ENCODE assay signal across 17 cellular contexts in the genomic region with DNA sequence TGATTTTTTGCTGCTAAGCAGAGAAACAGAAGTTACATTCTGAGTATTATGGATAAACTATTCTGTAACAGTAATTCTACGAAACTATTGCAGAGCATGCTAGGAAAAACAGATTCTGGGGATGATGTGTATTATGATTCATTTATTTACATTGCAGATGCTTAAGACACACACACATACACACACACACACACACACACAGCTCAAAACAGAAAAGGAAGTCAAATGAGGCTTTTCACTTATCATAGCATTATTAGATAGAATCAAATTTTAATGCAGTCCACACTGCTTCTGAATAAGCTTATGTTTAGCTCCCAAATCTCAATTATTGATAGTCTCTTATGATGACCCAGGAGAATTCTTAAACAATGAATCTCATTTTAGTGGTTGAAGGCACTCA.
A peak's percentile ranks its signal among the peaks of the same experiment; 100 is the strongest.
DNase-seq lines count a peak whose midpoint lies in the region; ATAC-seq, FAIRE-seq and TF ChIP-seq lines count a peak whose summit lies in the region.
"Had no signal": no experiment of that assay in that cellular context is flagged by ENCODE, and none has a peak within 500 bp of the region (broad histone marks: within the 10 kb centered on the region; RNA-seq: fewer than 3 reads in every experiment).

No MANE protein-coding gene starts in this region.

- H3K4me1 Mint-ChIP-seq in astrocyte (ENCODE audit: low read depth, unreplicated experiment) = no peaks in the 10 kb centered on the region
- H3K4me1 Mint-ChIP-seq in activated CD8-positive, alpha-beta T cell treated with anti-CD3 and anti-CD28 coated beads, Interleukin-2, amount 10 ng/mL, durations not matched to agents 7 days and 5 days (ENCODE audit: low read depth) = no peaks in the 10 kb centered on the region
- H3K4me1 Mint-ChIP-seq: activated naive CD4-positive, alpha-beta T cell treated with anti-CD3 and anti-CD28 coated beads, Interleukin-2, amount 10 ng/mL, durations not matched to agents 7 days and 5 days; neural crest cell had no signal

- H3K79me2 ChIP-seq in astrocyte (ENCODE audit: insufficient read depth, low read length) = no peaks in the 10 kb centered on the region

- H3K27me3 Mint-ChIP-seq in astrocyte (ENCODE audit: low read depth, unreplicated experiment) = no peaks in the 10 kb centered on the region
- no peaks in the 10 kb centered on the region for H3K27me3 Mint-ChIP-seq in activated CD8-positive, alpha-beta T cell treated with anti-CD3 and anti-CD28 coated beads, Interleukin-2, amount 10 ng/mL, durations not matched to agents 7 days and 5 days (ENCODE audit: low read depth)
- H3K27me3 Mint-ChIP-seq: activated naive CD4-positive, alpha-beta T cell treated with anti-CD3 and anti-CD28 coated beads, Interleukin-2, amount 10 ng/mL, durations not matched to agents 7 days and 5 days had no signal

- no peaks in the 10 kb centered on the region for H4K20me1 ChIP-seq in astrocyte (ENCODE audit: insufficient read depth, low read length)

- CTCF ChIA-PET in HEK293 (lab: Yijun Ruan, JAX) = no interaction called here
- CTCF ChIA-PET in activated CD8-positive, alpha-beta T cell treated with anti-CD3 and anti-CD28 coated beads, Interleukin-2, amount 10 ng/mL, durations not matched to agents 7 days and 5 days (lab: Charles Lee) = no interaction called here

- H3K27ac Mint-ChIP-seq in astrocyte (ENCODE audit: unreplicated experiment) = no peak overlapping the region
- no peak overlapping the region for H3K27ac Mint-ChIP-seq in activated CD8-positive, alpha-beta T cell treated with anti-CD3 and anti-CD28 coated beads, Interleukin-2, amount 10 ng/mL, durations not matched to agents 7 days and 5 days
- H3K27ac Mint-ChIP-seq: activated naive CD4-positive, alpha-beta T cell treated with anti-CD3 and anti-CD28 coated beads, Interleukin-2, amount 10 ng/mL, durations not matched to agents 7 days and 5 days had no signal

- DNase-seq in AG08395 (ENCODE audit: low spot score) (peak; percentile 8), astrocyte (ENCODE audit: low read depth) (peak; percentile 63), fibroblast of the conjunctiva (ENCODE audit: low read depth) (peak; percentile 28), COR-L47 (lab: John Stamatoyannopoulos, UW) (no peak), GF-D8 (lab: John Stamatoyannopoulos, UW) (no peak), HTR-8/SVneo (ENCODE audit: insufficient read length, low spot score) (no peak)
- DNase-seq in activated CD8-positive, alpha-beta T cell treated with anti-CD3 and anti-CD28 coated beads, Interleukin-2, amount 10 ng/mL, durations not matched to agents 7 days and 5 days = no peak
- DNase-seq: activated CD4-positive, alpha-beta T cell treated with anti-CD3 and anti-CD28 coated beads, Interleukin-2, amount 50 U/mL, for 1 hour; activated naive CD4-positive, alpha-beta T cell treated with anti-CD3 and anti-CD28 coated beads, Interleukin-2, amount 10 ng/mL, durations not matched to agents 7 days and 5 days; effector memory CD4-positive, alpha-beta T cell; heart left ventricle; NCI-H1930; NCI-H524 treated with DMSO at 0.1 percent for 48 hours had no signal

- H3K9me3 Mint-ChIP-seq in astrocyte (ENCODE audit: unreplicated experiment) = no peaks in the 10 kb centered on the region
- H3K9me3 Mint-ChIP-seq in activated CD8-positive, alpha-beta T cell treated with anti-CD3 and anti-CD28 coated beads, Interleukin-2, amount 10 ng/mL, durations not matched to agents 7 days and 5 days (ENCODE audit: insufficient read depth) = no peaks in the 10 kb centered on the region
- H3K9me3 Mint-ChIP-seq: activated naive CD4-positive, alpha-beta T cell treated with anti-CD3 and anti-CD28 coated beads, Interleukin-2, amount 10 ng/mL, durations not matched to agents 7 days and 5 days; neural crest cell had no signal

- no peak overlapping the region for H3K9ac ChIP-seq in astrocyte (ENCODE audit: low read length)

- H3K36me3 ChIP-seq in HEK293 (ENCODE audit: control insufficient read depth in 2 of 2, insufficient read depth in 1 of 2, low read length in 2 of 2) (no peaks in the 10 kb centered on the region), astrocyte (ENCODE audit: insufficient read depth, low read length) (no peaks in the 10 kb centered on the region)
- H3K36me3 ChIP-seq: heart left ventricle, vagina had no signal

- TF ChIP-seq CTCF in HEK293 (tag by site-specific recombination; IDR thresholded peaks at IDR 0.05) (no peak), astrocyte (IDR thresholded peaks at IDR 0.05; ENCODE audit: insufficient read depth, low read depth, low read length) (no peak)

- no peaks in the 10 kb centered on the region for H3K36me3 Mint-ChIP-seq in astrocyte (ENCODE audit: low read depth, unreplicated experiment)
- no peaks in the 10 kb centered on the region for H3K36me3 Mint-ChIP-seq in activated CD8-positive, alpha-beta T cell treated with anti-CD3 and anti-CD28 coated beads, Interleukin-2, amount 10 ng/mL, durations not matched to agents 7 days and 5 days (ENCODE audit: low read depth)
- H3K36me3 Mint-ChIP-seq: activated naive CD4-positive, alpha-beta T cell treated with anti-CD3 and anti-CD28 coated beads, Interleukin-2, amount 10 ng/mL, durations not matched to agents 7 days and 5 days had no signal

- no peak overlapping the region for H3K27ac ChIP-seq in HEK293 (ENCODE audit: extremely low read depth, low read depth, low read length)
- no peak overlapping the region for H3K27ac ChIP-seq in astrocyte (ENCODE audit: low read depth, low read length)
- H3K27ac ChIP-seq: heart left ventricle, vagina had no signal

- H3K4me2 ChIP-seq in astrocyte (ENCODE audit: low read length) = no peak overlapping the region

- H3K27me3 ChIP-seq in astrocyte (ENCODE audit: insufficient read depth, low read length) = no peaks in the 10 kb centered on the region
- H3K27me3 ChIP-seq: heart left ventricle, vagina had no signal

- peak; percentile 9 for FAIRE-seq in astrocyte (lab: Jason Lieb, UNC)
- no peak for FAIRE-seq in HTR-8/SVneo (lab: Jason Lieb, UNC)
- FAIRE-seq: islet of Langerhans had no signal

- no peak overlapping the region for H3K4me3 Mint-ChIP-seq in astrocyte (ENCODE audit: unreplicated experiment)
- no peak overlapping the region for H3K4me3 Mint-ChIP-seq in activated CD8-positive, alpha-beta T cell treated with anti-CD3 and anti-CD28 coated beads, Interleukin-2, amount 10 ng/mL, durations not matched to agents 7 days and 5 days
- H3K4me3 Mint-ChIP-seq: activated naive CD4-positive, alpha-beta T cell treated with anti-CD3 and anti-CD28 coated beads, Interleukin-2, amount 10 ng/mL, durations not matched to agents 7 days and 5 days; neural crest cell had no signal

- ATAC-seq in activated CD8-positive, alpha-beta T cell treated with anti-CD3 and anti-CD28 coated beads, Interleukin-2, amount 10 ng/mL, durations not matched to agents 7 days and 5 days = no peak
- ATAC-seq: heart left ventricle had no signal

- H3K4me3 ChIP-seq in HEK293 (ENCODE audit: low read depth, low read length) = no peak overlapping the region
- H3K4me3 ChIP-seq in astrocyte (ENCODE audit: insufficient read depth, low read depth, low read length) = no peak overlapping the region
- H3K4me3 ChIP-seq: heart left ventricle, vagina had no signal

- H3K4me1 ChIP-seq in HEK293 (ENCODE audit: control insufficient read depth, insufficient read depth, low read length) (no peaks in the 10 kb centered on the region), astrocyte (ENCODE audit: insufficient read depth, low read length) (no peaks in the 10 kb centered on the region)
- H3K4me1 ChIP-seq: heart left ventricle, vagina had no signal

- H3K9me3 ChIP-seq in HEK293 (ENCODE audit: control insufficient read depth, insufficient read depth, low read depth, low read length) (no peaks in the 10 kb centered on the region), astrocyte (ENCODE audit: insufficient read depth, low read depth, low read length) (no peaks in the 10 kb centered on the region)
- H3K9me3 ChIP-seq: heart left ventricle, vagina had no signal

- H2AFZ ChIP-seq in astrocyte (ENCODE audit: low read depth, low read length) = no peak overlapping the region

- POLR2A ChIA-PET in HEK293 (lab: Yijun Ruan, JAX) = no interaction called here
- POLR2A ChIA-PET in activated CD8-positive, alpha-beta T cell treated with anti-CD3 and anti-CD28 coated beads, Interleukin-2, amount 10 ng/mL, durations not matched to agents 7 days and 5 days (lab: Charles Lee) = no interaction called here

TF ChIP-seq in HEK293, 187 proteins besides CTCF, POLR2A, EP300 and RAD21:
- TF ChIP-seq ZNF24 (tag by site-specific recombination; IDR thresholded peaks at IDR 0.05) (no peak), ZBTB20 (tag by site-specific recombination; IDR thresholded peaks at IDR 0.05) (peak; percentile 39; the same call in 1 of the 2 replicates), ZNF394 (tag by site-specific recombination; IDR thresholded peaks at IDR 0.05; ENCODE audit: borderline replicate concordance) (no peak)
TF ChIP-seq in HEK293: peak in this region for 1.

Comparison
In these comparisons a context has a peak if more than half of its experiments do, and no peak if none do; other contexts are left out.
1. DNase-seq: peak in AG08395 (single experiment), astrocyte (single experiment) and fibroblast of the conjunctiva (single experiment); none in COR-L47 (single experiment), GF-D8 (single experiment), HTR-8/SVneo (single experiment) and activated CD8-positive, alpha-beta T cell treated with anti-CD3 and anti-CD28 coated beads, Interleukin-2, amount 10 ng/mL, durations not matched to agents 7 days and 5 days (single experiment).